Comparison of ENCODE assay signal across 25 cellular contexts in the genomic region with DNA sequence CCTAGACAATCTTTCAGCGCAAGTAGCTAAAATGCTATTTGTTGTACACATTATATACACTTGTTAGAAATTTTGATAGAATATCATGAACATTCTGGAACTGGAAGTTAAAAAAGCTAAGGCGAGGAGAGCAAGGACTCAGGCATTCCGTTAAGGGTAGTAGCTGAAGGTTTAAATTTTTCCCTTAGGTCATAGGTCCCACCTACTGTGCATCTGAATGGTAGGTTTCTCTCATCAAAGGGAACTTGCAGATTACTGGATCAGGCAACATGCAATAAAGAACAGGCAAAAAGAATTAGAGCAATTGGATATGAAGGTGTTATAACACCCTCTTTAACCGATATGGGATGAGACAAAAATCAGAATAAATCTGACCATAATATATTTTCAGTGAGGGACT. TPM values are rescaled to one million over a fixed set of nuclear protein-coding genes. Genes with fewer than 3 reads are reported as not detected.
A peak's percentile ranks its signal among the peaks of the same experiment; 100 is the strongest.
DNase-seq lines count a peak whose midpoint lies in the region; ATAC-seq and TF ChIP-seq lines count a peak whose summit lies in the region.
"Had no signal": no experiment of that assay in that cellular context is flagged by ENCODE, and none has a peak within 500 bp of the region (broad histone marks: within the 10 kb centered on the region; RNA-seq: fewer than 3 reads in every experiment).

No MANE protein-coding gene starts in this region.

- no peaks in the 10 kb centered on the region for H3F3A ChIP-seq in GM23338 (replicated peaks; ENCODE audit: low read depth)

- H3K4me3 Mint-ChIP-seq in GM23338 (no peak overlapping the region), T-helper 17 cell (no peak overlapping the region), progenitor cell of endocrine pancreas (ENCODE audit: low read depth) (no peak overlapping the region), osteocyte (ENCODE audit: unreplicated experiment) (no peak overlapping the region)
- H3K4me3 Mint-ChIP-seq: CD4-positive, CD25-positive, alpha-beta regulatory T cell; CD8-positive, alpha-beta memory T cell; HFFc6; IgD-negative memory B cell had no signal

- H3K9ac ChIP-seq in iPS-20b (ENCODE audit: low read depth, low read length), result peak overlapping the region; percentile 17; the same call in 1 of the 2 replicates
- H3K9ac ChIP-seq: GM23248 had no signal

- no peak for TF ChIP-seq CTCF in GM23338 (conservative IDR thresholded peaks at IDR 0.05; ENCODE audit: low read depth in 2 of 2)
- TF ChIP-seq CTCF in progenitor cell of endocrine pancreas (IDR thresholded peaks at IDR 0.05; ENCODE audit: unreplicated experiment), result no peak
- TF ChIP-seq CTCF in spleen (IDR thresholded peaks at IDR 0.05 in 8 of 11, conservative IDR thresholded peaks at IDR 0.05 in 3 of 11), result no peak
- no peak for TF ChIP-seq CTCF in osteocyte (IDR thresholded peaks at IDR 0.05)

- H3K9me2 ChIP-seq in GM23338 (ENCODE audit: insufficient read depth), result no peaks in the 10 kb centered on the region

- H3K36me3 Mint-ChIP-seq in GM23338 (ENCODE audit: low read depth) (peaks cover 12% of the 10 kb centered on the region), T-helper 17 cell (ENCODE audit: low read depth) (peaks cover 8% of the 10 kb centered on the region), progenitor cell of endocrine pancreas (ENCODE audit: insufficient read depth) (peaks cover 10% of the 10 kb centered on the region), osteocyte (ENCODE audit: unreplicated experiment) (peaks cover 17% of the 10 kb centered on the region)

- peak overlapping the region; percentile 61 for H3K4me2 ChIP-seq in GM23338

- DNase-seq in GM23338 (ENCODE audit: low spot score) (peak; percentile 45), T-helper 17 cell (no peak), progenitor cell of endocrine pancreas (ENCODE audit: low spot score, unreplicated experiment) (no peak), spleen (no peak), osteocyte (ENCODE audit: extremely low spot score, unreplicated experiment) (no peak), NCI-H526 (lab: John Stamatoyannopoulos, UW) (no peak)
- DNase-seq: ACHN; BE2C; C1 segment of cervical spinal cord; CD4-positive, CD25-positive, alpha-beta regulatory T cell; CD8-positive, alpha-beta memory T cell; COR-L47; DMS 273 treated with DMSO at 0.1 percent for 48 hours; DMS53; DND-41; EL; GM23248; H7; HFFc6; KBM-7 had no signal

- H3K27me3 ChIP-seq in GM23338 (ENCODE audit: insufficient read depth) (no peaks in the 10 kb centered on the region), iPS-20b (ENCODE audit: insufficient read depth, low read length) (no peaks in the 10 kb centered on the region), spleen (replicated peaks in 1 of 7) (no peaks in the 10 kb centered on the region)
- H3K27me3 ChIP-seq: BE2C had no signal

- no peaks in the 10 kb centered on the region for H3K9me3 Mint-ChIP-seq in GM23338
- H3K9me3 Mint-ChIP-seq in progenitor cell of endocrine pancreas (ENCODE audit: low read depth), result peaks cover 6% of the 10 kb centered on the region
- no peaks in the 10 kb centered on the region for H3K9me3 Mint-ChIP-seq in osteocyte (ENCODE audit: unreplicated experiment)
- H3K9me3 Mint-ChIP-seq: CD4-positive, CD25-positive, alpha-beta regulatory T cell; CD8-positive, alpha-beta memory T cell; HFFc6; IgD-negative memory B cell had no signal

- H3K4me3 ChIP-seq in GM23338 (no peak overlapping the region), iPS-20b (ENCODE audit: low read length) (peak overlapping the region; percentile 23; the same call in 1 of the 2 replicates), spleen (no peak overlapping the region)
- H3K4me3 ChIP-seq: GM23248 had no signal

- peaks cover 2% of the 10 kb centered on the region for H3K27me3 Mint-ChIP-seq in GM23338 (ENCODE audit: insufficient read depth, low read depth, poor library complexity)
- no peaks in the 10 kb centered on the region for H3K27me3 Mint-ChIP-seq in T-helper 17 cell
- H3K27me3 Mint-ChIP-seq in progenitor cell of endocrine pancreas, result no peaks in the 10 kb centered on the region
- no peaks in the 10 kb centered on the region for H3K27me3 Mint-ChIP-seq in osteocyte (ENCODE audit: unreplicated experiment)
- H3K27me3 Mint-ChIP-seq: CD4-positive, CD25-positive, alpha-beta regulatory T cell; CD8-positive, alpha-beta memory T cell; IgD-negative memory B cell had no signal

- H3K4me1 Mint-ChIP-seq in GM23338, result peaks cover 26% of the 10 kb centered on the region
- H3K4me1 Mint-ChIP-seq in T-helper 17 cell, result peaks cover 8% of the 10 kb centered on the region
- H3K4me1 Mint-ChIP-seq in progenitor cell of endocrine pancreas (ENCODE audit: low read depth), result no peaks in the 10 kb centered on the region
- no peaks in the 10 kb centered on the region for H3K4me1 Mint-ChIP-seq in osteocyte (ENCODE audit: unreplicated experiment)

- intact Hi-C loops in spleen (cut with DNase I; ENCODE audit: low total_unique reads), result no loop called here

- no peak overlapping the region for H3K27ac ChIP-seq in GM23338 (ENCODE audit: low read depth)
- no peak overlapping the region for H3K27ac ChIP-seq in iPS-20b (ENCODE audit: low read length)
- no peak overlapping the region for H3K27ac ChIP-seq in spleen
- H3K27ac ChIP-seq: GM23248, HL-60 had no signal

- ATAC-seq in GM23338, result peak; percentile 79
- no peak for ATAC-seq in T-helper 17 cell
- ATAC-seq: HCT116, HepG2 had no signal

- WGBS in spleen, 5 donors, result 96 to 99% (median 97%) methylated on average over 4 of the region's 4 CpGs

- TF ChIP-seq POLR2A in spleen (IDR thresholded peaks at IDR 0.05), result no peak

- no peaks in the 10 kb centered on the region for H3K36me3 ChIP-seq in GM23338 (ENCODE audit: insufficient read depth)
- H3K36me3 ChIP-seq in iPS-20b (ENCODE audit: insufficient read depth, low read depth, low read length), result peaks cover 4% of the 10 kb centered on the region; the same call in 1 of the 2 replicates
- H3K36me3 ChIP-seq in spleen, result peaks cover 0 to 72% (median 9%) of the 10 kb centered on the region in 6 donors
- H3K36me3 ChIP-seq: BE2C had no signal

- no peak overlapping the region for H2AFZ ChIP-seq in GM23338
- H2AFZ ChIP-seq: GM23248 had no signal

- peaks cover 29% of the 10 kb centered on the region for H3K79me2 ChIP-seq in GM23338 (replicated peaks; ENCODE audit: insufficient read depth)

- H3K27ac Mint-ChIP-seq in GM23338, result no peak overlapping the region
- peak overlapping the region; percentile 80 for H3K27ac Mint-ChIP-seq in T-helper 17 cell
- peak overlapping the region; percentile 2 for H3K27ac Mint-ChIP-seq in progenitor cell of endocrine pancreas
- no peak overlapping the region for H3K27ac Mint-ChIP-seq in osteocyte (ENCODE audit: unreplicated experiment)
- H3K27ac Mint-ChIP-seq: CD4-positive, CD25-positive, alpha-beta regulatory T cell; HFFc6; IgD-negative memory B cell had no signal

- H3K4me1 ChIP-seq in GM23338 (ENCODE audit: insufficient read depth) (peaks cover 35% of the 10 kb centered on the region), iPS-20b (ENCODE audit: insufficient read depth, low read length) (peaks cover 26% of the 10 kb centered on the region), spleen (peaks cover 0 to 3% (median 0%) of the 10 kb centered on the region in 6 donors)
- H3K4me1 ChIP-seq: BE2C had no signal

- no peaks in the 10 kb centered on the region for H4K20me1 ChIP-seq in GM23338 (replicated peaks; ENCODE audit: insufficient read depth)

- no peaks in the 10 kb centered on the region for H3K9me3 ChIP-seq in T-helper 17 cell (ENCODE audit: control insufficient read depth, low read length, poor library complexity, severe bottlenecking)
- H3K9me3 ChIP-seq in iPS-20b (ENCODE audit: insufficient read depth, low read depth, low read length), result no peaks in the 10 kb centered on the region
- no peaks in the 10 kb centered on the region for H3K9me3 ChIP-seq in spleen
- H3K9me3 ChIP-seq: BE2C had no signal

TF ChIP-seq in GM23338, 12 proteins besides CTCF, POLR2A, EP300 and RAD21:
- no peak for TF ChIP-seq POLR2AphosphoS5 (IDR thresholded peaks at IDR 0.05; ENCODE audit: low read depth)

RNA-seq across cellular contexts. Expression of a gene that starts 32.8 kb away (rescaled TPM):
- total RNA-seq in GM23338 (2014; rRNA removed; shearing (Covaris generic)), result 25.5 and 27.8 TPM in 2 replicates
- polyA plus RNA-seq in GM23338 (2016; fragmentation: Nextera tagmentation; extraction: Ambion mirVana) (11.6 and 11.9 TPM in 2 replicates), spleen (1 to 10 TPM; 5.2 to 6.5 (median 6.2) TPM)
- total RNA-seq in T-helper 17 cell (10 to 100 TPM; 17.4 to 26.1 TPM), progenitor cell of endocrine pancreas (20.1 and 21.1 TPM in 2 replicates), spleen (10 to 100 TPM; 19.1 to 35.1 (median 23.7) TPM), osteocyte (11.3 and 11.9 TPM in 2 replicates)

Comparison
In these comparisons a context has a peak if more than half of its experiments do, and no peak if none do; other contexts are left out.
1. H3K27ac Mint-ChIP-seq: peak in T-helper 17 cell (single experiment) and progenitor cell of endocrine pancreas (single experiment); none in GM23338 (single experiment) and osteocyte (single experiment).